Comparison of ENCODE assay signal across 6 cellular contexts in genomic region chr7:1583241-1583930, GRCh38. TPM values are rescaled to one million over a fixed set of nuclear protein-coding genes. Genes with fewer than 3 reads are reported as not detected.
"Had no signal": no experiment of that assay in that cellular context is flagged by ENCODE, and none has a peak within 500 bp of the region (broad histone marks: within the 10 kb centered on the region; RNA-seq: fewer than 3 reads in every experiment).

No MANE protein-coding gene starts in this region.

RNA-seq across cellular contexts. Expression of gene TMEM184A, which starts 27.4 kb away (rescaled TPM):
- total RNA-seq: naive thymus-derived CD8-positive, alpha-beta T cell; natural killer cell treated with Interleukin-12 subunit alpha and Interleukin-12 subunit beta and Interleukin-15 and Interleukin-18, amount 100 ng/mL, for 72 hours; neural crest cell; occipital lobe; skeletal muscle tissue; temporal lobe had no signal
